Comparison of ENCODE assay signal across 16 cellular contexts in the genomic region with DNA sequence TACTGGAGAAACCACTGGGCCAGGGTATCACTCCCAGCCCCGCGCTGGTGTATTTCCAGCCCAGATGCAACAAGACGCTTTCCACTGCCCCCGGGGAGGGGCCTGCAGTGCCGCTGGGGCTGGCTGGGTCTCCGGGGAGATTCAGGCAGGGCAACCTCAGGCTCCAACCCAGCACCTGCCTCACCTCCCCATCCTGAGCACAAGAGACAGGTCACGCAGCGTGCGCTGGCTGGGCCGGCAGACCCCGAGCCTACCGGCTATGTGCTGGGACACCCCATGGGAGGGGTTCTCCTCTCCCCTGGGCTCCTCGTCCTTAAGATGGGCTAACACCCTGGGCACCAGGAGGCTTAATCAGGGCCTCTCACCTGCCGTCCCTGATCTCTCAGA.
DNase-seq lines count a peak whose midpoint lies in the region; ATAC-seq, FAIRE-seq and TF ChIP-seq lines count a peak whose summit lies in the region.
"Had no signal": no experiment of that assay in that cellular context is flagged by ENCODE, and none has a peak within 500 bp of the region (broad histone marks: within the 10 kb centered on the region; RNA-seq: fewer than 3 reads in every experiment).

No MANE protein-coding gene starts in this region.

- no peak overlapping the region for H2AFZ ChIP-seq in K562 (ENCODE audit: low read depth, low read length)
- H2AFZ ChIP-seq: GM23338 had no signal

- in situ Hi-C loops in K562 (cut with MboI) = no loop called here
- in situ Hi-C loops in gastrocnemius medialis (cut with MboI; ENCODE audit: low sequenced_read_pairs in 4 of 4) = loop anchor here in 1 of 4 donors (25.0 kb wide), 1 partner anchor 137 kb away; no protein-coding TSS in a partner anchor

- H3K4me1 ChIP-seq in BLaER1 = peaks cover 59% of the 10 kb centered on the region
- H3K4me1 ChIP-seq in HUES6 (ENCODE audit: control insufficient read depth, insufficient read depth, low read length) = no peaks in the 10 kb centered on the region
- H3K4me1 ChIP-seq in K562 (replicated peaks in 1 of 2; ENCODE audit: control insufficient read depth in 2 of 2, insufficient read depth in 2 of 2, low read length in 2 of 2) = peaks cover 0 to 8% of the 10 kb centered on the region in 2 experiments; a peak in 1 of 5 replicates
- H3K4me1 ChIP-seq in gastrocnemius medialis = peaks cover 49 to 59% of the 10 kb centered on the region in 2 donors

- no peak for FAIRE-seq in K562 (lab: Jason Lieb, UNC)
- FAIRE-seq: A204.1, GM12891, HepG2 had no signal

- H3K9ac ChIP-seq in BLaER1 = no peak overlapping the region
- peak overlapping the region; percentile 15 for H3K9ac ChIP-seq in HUES6 (ENCODE audit: low read length)
- no peak overlapping the region for H3K9ac ChIP-seq in K562 (ENCODE audit: insufficient read depth in 1 of 2, low read depth in 2 of 2, low read length in 2 of 2)

- no TSS peak for BruUV-seq in K562 (replicated peaks; lab: Mats Ljungman, UMichigan)

- H3K27me3 ChIP-seq in BLaER1 = no peaks in the 10 kb centered on the region
- H3K27me3 ChIP-seq in HUES6 (ENCODE audit: control insufficient read depth, insufficient read depth, low read length) = no peaks in the 10 kb centered on the region
- no peaks in the 10 kb centered on the region for H3K27me3 ChIP-seq in K562 (ENCODE audit: control insufficient read depth in 2 of 2, insufficient read depth in 2 of 2, low read length in 2 of 2)
- no peaks in the 10 kb centered on the region for H3K27me3 ChIP-seq in gastrocnemius medialis
- H3K27me3 ChIP-seq: BE2C had no signal

- no peak for TF ChIP-seq POLR2A in K562 (conservative IDR thresholded peaks at IDR 0.05)
- no peak for TF ChIP-seq POLR2A in gastrocnemius medialis (IDR thresholded peaks at IDR 0.05)

- no peaks in the 10 kb centered on the region for H3K9me3 ChIP-seq in BLaER1
- no peaks in the 10 kb centered on the region for H3K9me3 ChIP-seq in HUES6 (ENCODE audit: control insufficient read depth, insufficient read depth, low read depth, low read length)
- H3K9me3 ChIP-seq in K562 (replicated peaks; ENCODE audit: control insufficient read depth, insufficient read depth, low read depth, low read length) = no peaks in the 10 kb centered on the region
- no peaks in the 10 kb centered on the region for H3K9me3 ChIP-seq in gastrocnemius medialis
- H3K9me3 ChIP-seq: BE2C had no signal

- peaks cover 73% of the 10 kb centered on the region for H3K36me3 ChIP-seq in BLaER1
- peaks cover 87% of the 10 kb centered on the region for H3K36me3 ChIP-seq in HUES6 (ENCODE audit: control insufficient read depth, insufficient read depth, low read length)
- H3K36me3 ChIP-seq in K562 (ENCODE audit: control insufficient read depth, insufficient read depth, low read length) = peaks cover 30% of the 10 kb centered on the region; the same call in 1 of the 3 replicates
- peaks cover 0 to 22% of the 10 kb centered on the region in 2 donors for H3K36me3 ChIP-seq in gastrocnemius medialis

- TF ChIP-seq CTCF in K562 (IDR thresholded peaks at IDR 0.05 in 2 of 3, conservative IDR thresholded peaks at IDR 0.05 in 1 of 3; ENCODE audit: insufficient read depth in 2 of 3, low read depth in 1 of 3, low read length in 3 of 3) (no peak), gastrocnemius medialis (IDR thresholded peaks at IDR 0.05 in 4 of 5, conservative IDR thresholded peaks at IDR 0.05 in 1 of 5) (no peak)

- H3K4me2 ChIP-seq in BLaER1 = peak overlapping the region; percentile 54
- H3K4me2 ChIP-seq in K562 (ENCODE audit: insufficient read depth, low read length) = no peak overlapping the region
- H3K4me2 ChIP-seq: GM23338 had no signal

- intact Hi-C loops in K562 (cut with micrococcal nuclease) = no loop called here
- intact Hi-C loops in gastrocnemius medialis (cut with DNase I; ENCODE audit: low total_unique reads) = no loop called here

- CTCF ChIA-PET in K562 (lab: Yijun Ruan, JAX; ENCODE audit: low intra/inter-chr PET ratio) = no interaction called here

- no peaks in the 10 kb centered on the region for H3K9me1 ChIP-seq in K562 (ENCODE audit: control insufficient read depth, insufficient read depth, low read length)

- 87% methylated on average over 6 of the region's 14 CpGs for WGBS in K562 (ENCODE audit: insufficient coverage, low coverage, missing lambda C conversion rate)

- ATAC-seq in K562 (no peak), gastrocnemius medialis (no peak)
- ATAC-seq: GM23338 had no signal

- H3K79me2 ChIP-seq in K562 (ENCODE audit: control insufficient read depth, insufficient read depth, low read length) = no peaks in the 10 kb centered on the region

- H4K20me1 ChIP-seq in BLaER1 (peaks cover 80% of the 10 kb centered on the region), K562 (replicated peaks; ENCODE audit: control insufficient read depth, insufficient read depth, low read length) (peaks cover 5% of the 10 kb centered on the region; the same call in 1 of the 2 replicates)

- H3K4me3 ChIP-seq in BLaER1 (no peak overlapping the region), HUES6 (ENCODE audit: low read depth, low read length) (no peak overlapping the region), K562 (no peak overlapping the region), gastrocnemius medialis (no peak overlapping the region)
- H3K4me3 ChIP-seq: GM23338 had no signal

- POLR2A ChIA-PET in K562 (lab: Yijun Ruan, JAX) = no interaction called here

- H3K27ac ChIP-seq in BLaER1 (no peak overlapping the region), HUES6 (ENCODE audit: low read depth, low read length) (no peak overlapping the region), K562 (ENCODE audit: extremely low read depth, low read depth, low read length) (no peak overlapping the region), gastrocnemius medialis (peak overlapping the region; percentile 93 to 98 (median 96))

- no peak for TF ChIP-seq EP300 in K562 (IDR thresholded peaks at IDR 0.05; ENCODE audit: low read length)

- TF ChIP-seq RAD21 in K562 (CRISPR knock-in tag; conservative IDR thresholded peaks at IDR 0.05 in 1 of 2, IDR thresholded peaks at IDR 0.05 in 1 of 2) = no peak

- DNase-seq in K562 (ENCODE audit: extremely low read depth in 1 of 4, low spot score in 3 of 4) (no peak), gastrocnemius medialis (no peak), pons (ENCODE audit: low spot score) (no peak), CD1c-positive myeloid dendritic cell (ENCODE audit: extremely low spot score) (no peak), cortex of kidney (lab: John Stamatoyannopoulos, UW) (no peak)
- no peak for DNase-seq in stimulated activated CD4-positive, alpha-beta T cell treated with anti-CD3 and anti-CD28 coated beads, Interleukin-2, amount 100 ng/mL, for 48 hours
- DNase-seq: BE2C; CD4-positive, CD25-positive, alpha-beta regulatory T cell; DMS 273 treated with DMSO at 0.1 percent for 48 hours; H9 had no signal

TF ChIP-seq in K562, 482 proteins besides CTCF, POLR2A, EP300 and RAD21:
- no peak for TF ChIP-seq RAD51 (IDR thresholded peaks at IDR 0.05; ENCODE audit: borderline replicate concordance, low read depth)
- TF ChIP-seq POLR2G (IDR thresholded peaks at IDR 0.05; ENCODE audit: low read depth, low read length) = 0 out of 2 replicates have a peak, but pooled peaks have one; percentile 12

Comparison
In these comparisons a context has a peak if more than half of its experiments do, and no peak if none do; other contexts are left out.
1. H3K27ac ChIP-seq: peak in gastrocnemius medialis (4 of 4); none in BLaER1 (single experiment), HUES6 (single experiment) and K562 (single experiment).